ENCODE assay signal across 21 cellular contexts in genomic region chrX:41952102-41952501, GRCh38. TPM values are rescaled to one million over a fixed set of nuclear protein-coding genes. Genes with fewer than 3 reads are reported as not detected.
DNase-seq lines count a peak whose midpoint lies in the region; ATAC-seq lines count a peak whose summit lies in the region.
"Had no signal": no experiment of that assay in that cellular context is flagged by ENCODE, and none has a peak within 500 bp of the region (broad histone marks: within the 10 kb centered on the region; RNA-seq: fewer than 3 reads in every experiment).

No MANE protein-coding gene starts in this region.

- DNase-seq in NCI-H82 treated with DMSO at 0.1 percent for 48 hours (lab: John Stamatoyannopoulos, UW; ENCODE audit: unreplicated experiment): peak; percentile 92
- peak; percentile 36 for DNase-seq in renal cortical epithelial cell (ENCODE audit: low read depth)
- DNase-seq in activated CD8-positive, alpha-beta memory T cell treated with anti-CD3 and anti-CD28 coated beads, Interleukin-2, amount 50 U/mL, for 48 hours: no peak
- no peak for DNase-seq in stimulated activated CD4-positive, alpha-beta T cell treated with anti-CD3 and anti-CD28 coated beads, Interleukin-2, amount 100 ng/mL, for 24 hours
- DNase-seq in stimulated activated CD8-positive, alpha-beta memory T cell treated with anti-CD3 and anti-CD28 coated beads, Interleukin-4, amount 100 ng/mL, for 48 hours: no peak
- DNase-seq: activated CD4-positive, alpha-beta memory T cell treated with anti-CD3 and anti-CD28 coated beads for 36 hours; activated CD4-positive, CD25-positive, alpha-beta regulatory T cell treated with anti-CD3 and anti-CD28 coated beads, Interleukin-2, amount 50 U/mL, for 72 hours; activated CD8-positive, alpha-beta memory T cell treated with anti-CD3 and anti-CD28 coated beads, Interleukin-2, amount 50 U/mL, for 4 hours; amygdala; Caco-2; effector CD4-positive, alpha-beta T cell; KG1; natural killer cell; NCI-H1417; NCI-H2081 treated with DMSO at 0.1 percent for 48 hours; OCI-M1; retina; substantia nigra had no signal

- ATAC-seq in GM18870 (IDR thresholded peaks at IDR 0.05; ENCODE audit: unreplicated experiment) (peak; percentile 64), HG02798 (IDR thresholded peaks at IDR 0.05; ENCODE audit: poor library complexity, unreplicated experiment) (peak; percentile 60)
- ATAC-seq: GM23338, natural killer cell had no signal

RNA-seq across cellular contexts. Expression of gene CASK, which starts 28.7 kb away (rescaled TPM):
- 178 and 202 TPM in 2 replicates for total RNA-seq in renal cortical epithelial cell

Comparison
In these comparisons a context has a peak if more than half of its experiments do, and no peak if none do; other contexts are left out.
1. DNase-seq: peak in NCI-H82 treated with DMSO at 0.1 percent for 48 hours (single experiment) and renal cortical epithelial cell (single experiment); none in activated CD8-positive, alpha-beta memory T cell treated with anti-CD3 and anti-CD28 coated beads, Interleukin-2, amount 50 U/mL, for 48 hours (single experiment), stimulated activated CD4-positive, alpha-beta T cell treated with anti-CD3 and anti-CD28 coated beads, Interleukin-2, amount 100 ng/mL, for 24 hours (0 of 2) and stimulated activated CD8-positive, alpha-beta memory T cell treated with anti-CD3 and anti-CD28 coated beads, Interleukin-4, amount 100 ng/mL, for 48 hours (single experiment).